ENCODE assay signal across 8 cellular contexts in genomic region chr2:120252207-120253020, GRCh38. TPM values are rescaled to one million over a fixed set of nuclear protein-coding genes. Genes with fewer than 3 reads are reported as not detected.
DNase-seq lines count a peak whose midpoint lies in the region; ATAC-seq and TF ChIP-seq lines count a peak whose summit lies in the region.

Gene RALB, plus strand, starts transcription at chr2:120252852. Its CDS starts 25,813 bp downstream, at chr2:120278665.

- ATAC-seq in GM21515 (IDR thresholded peaks at IDR 0.05; ENCODE audit: unreplicated experiment), result peak; percentile 93

- H3K27ac ChIP-seq in OCI-LY3 (ENCODE audit: low read length), result no peak within 1 kb of the TSS

- H2AFZ ChIP-seq in OCI-LY3 (ENCODE audit: low read depth, low read length), result peak within 1 kb of the TSS; percentile 88

- peak within 1 kb of the TSS; percentile 81 for H3K4me3 ChIP-seq in OCI-LY3 (ENCODE audit: low read length)

- H3K27me3 Mint-ChIP-seq in endothelial cell (ENCODE audit: unreplicated experiment), result peaks cover 22% of the 10 kb centered on the region

- H3K27me3 ChIP-seq in OCI-LY3 (ENCODE audit: low read depth, low read length), result peaks cover 57% of the 10 kb centered on the region

- H3K9ac ChIP-seq in OCI-LY3 (ENCODE audit: low read length), result peak within 1 kb of the TSS; percentile 65

- no peaks in the 10 kb centered on the region for H3K9me3 Mint-ChIP-seq in endothelial cell (ENCODE audit: unreplicated experiment)

- H3K4me1 Mint-ChIP-seq in endothelial cell (ENCODE audit: unreplicated experiment), result peaks cover 66% of the 10 kb centered on the region

- H3K27ac Mint-ChIP-seq in endothelial cell (ENCODE audit: unreplicated experiment), result peak within 1 kb of the TSS; percentile 93

- peak within 1 kb of the TSS; percentile 99 for H3K4me2 ChIP-seq in OCI-LY3 (ENCODE audit: low read length)

- H3K4me3 Mint-ChIP-seq in endothelial cell (ENCODE audit: unreplicated experiment), result peak within 1 kb of the TSS; percentile 99

- peaks cover 10% of the 10 kb centered on the region for H3K4me1 ChIP-seq in OCI-LY3 (ENCODE audit: low read length)

- TF ChIP-seq CTCF in OCI-LY3 (IDR thresholded peaks at IDR 0.05; ENCODE audit: low read depth, low read length), result no peak
- TF ChIP-seq CTCF in endothelial cell (IDR thresholded peaks at IDR 0.05; ENCODE audit: unreplicated experiment), result no peak

- H3K36me3 ChIP-seq in OCI-LY3 (replicated peaks; ENCODE audit: low read depth, low read length), result no peaks in the 10 kb centered on the region

- no peaks in the 10 kb centered on the region for H3K9me3 ChIP-seq in OCI-LY3 (ENCODE audit: insufficient read depth, low read length)

- H4K20me1 ChIP-seq in OCI-LY3 (ENCODE audit: insufficient read depth, low read length), result no peaks in the 10 kb centered on the region

- peak; percentile 97 for DNase-seq in D341Med (ENCODE audit: low spot score)
- peak; percentile 99 for DNase-seq in HuH-7 (ENCODE audit: low spot score)
- peak; percentile 98 for DNase-seq in activated CD8-positive, alpha-beta memory T cell treated with anti-CD3 and anti-CD28 coated beads, Interleukin-2, amount 50 U/mL, for 48 hours
- DNase-seq in endothelial cell (ENCODE audit: low spot score), result peak; percentile 100
- DNase-seq in midbrain (lab: John Stamatoyannopoulos, UW), result peak; percentile 99
- peak; percentile 97 to 98 for DNase-seq in stimulated activated CD8-positive, alpha-beta memory T cell treated with anti-CD3 and anti-CD28 coated beads, Interleukin-2, amount 100 ng/mL, for 1 hour (ENCODE audit: low read depth in 2 of 2)

- peaks cover 38% of the 10 kb centered on the region for H3K36me3 Mint-ChIP-seq in endothelial cell (ENCODE audit: low read depth, unreplicated experiment)

- H3K79me2 ChIP-seq in OCI-LY3 (ENCODE audit: low read length), result no peaks in the 10 kb centered on the region

RNA-seq across cellular contexts. Expression of gene RALB, which starts in this region (rescaled TPM):
- 367 TPM for total RNA-seq in endothelial cell (ENCODE audit: unreplicated experiment)
